In genomic region chr11:120561286-120561685, GRCh38 we compare ENCODE assay signal across 24 cellular contexts. TPM values are rescaled to one million over a fixed set of nuclear protein-coding genes. Genes with fewer than 3 reads are reported as not detected.
DNase-seq lines count a peak whose midpoint lies in the region; ATAC-seq, FAIRE-seq and TF ChIP-seq lines count a peak whose summit lies in the region.
"Had no signal": no experiment of that assay in that cellular context is flagged by ENCODE, and none has a peak within 500 bp of the region (broad histone marks: within the 10 kb centered on the region; RNA-seq: fewer than 3 reads in every experiment).

No MANE protein-coding gene starts in this region.

- no peak for TF ChIP-seq POLR2A in spleen (IDR thresholded peaks at IDR 0.05)
- no peak for TF ChIP-seq POLR2A in erythroblast (IDR thresholded peaks at IDR 0.05; ENCODE audit: low read length)

- no peak overlapping the region for H3K9ac ChIP-seq in kidney (ENCODE audit: low read length in 2 of 2)

- intact Hi-C loops in kidney (cut with DNase I) (no loop called here), spleen (cut with DNase I; ENCODE audit: low total_unique reads) (no loop called here)

- no peak overlapping the region for H3K27ac ChIP-seq in kidney (ENCODE audit: low read depth in 2 of 2, low read length in 2 of 2)
- no peak overlapping the region for H3K27ac ChIP-seq in spleen
- H3K27ac ChIP-seq: 22Rv1, A549, C4-2B had no signal

- WGBS in spleen, 5 donors = 89 to 95% (median 91%) methylated on average over 10 to 11 of the region's 11 CpGs

- peaks cover 2 to 53% (median 29%) of the 10 kb centered on the region in 7 donors for H3K27me3 ChIP-seq in spleen (replicated peaks in 1 of 7)

- H3K4me1 ChIP-seq in kidney (ENCODE audit: control insufficient read depth in 1 of 2, insufficient read depth in 1 of 2, low read depth in 1 of 2, low read length in 2 of 2) = peaks cover 4% of the 10 kb centered on the region in 2 donors
- peaks cover 14 to 25% (median 20%) of the 10 kb centered on the region in 6 donors for H3K4me1 ChIP-seq in spleen
- H3K4me1 ChIP-seq: A549 had no signal

- ATAC-seq in left lobe of liver = no peak
- ATAC-seq in GM21619 (IDR thresholded peaks at IDR 0.05; ENCODE audit: unreplicated experiment) = no peak
- ATAC-seq: A549, GM23338, HCT116 had no signal

- H3K36me3 ChIP-seq in kidney (ENCODE audit: control insufficient read depth in 1 of 2, insufficient read depth in 2 of 2, low read length in 2 of 2) = no peaks in the 10 kb centered on the region
- no peaks in the 10 kb centered on the region for H3K36me3 ChIP-seq in spleen

- no peak for FAIRE-seq in kidney (lab: Jason Lieb, UNC)
- FAIRE-seq: A549, GM18507, HTR-8/SVneo had no signal

- peak; percentile 16 for DNase-seq in activated effector memory CD4-positive, alpha-beta T cell treated with anti-CD3 and anti-CD28 coated beads, Interleukin-2, amount 50 U/mL, for 16 hours
- DNase-seq in activated effector memory CD4-positive, alpha-beta T cell treated with Interleukin-2 at 50 U/mL for 16 hours = no peak
- DNase-seq in kidney (peak; percentile 63), spleen (peak; percentile 40), left lobe of liver (ENCODE audit: low spot score) (no peak), erythroblast (lab: John Stamatoyannopoulos, UW) (no peak)
- DNase-seq: AML-193; CD4-positive, alpha-beta T cell; DMS153; DMS79; GDM1; H7; HFFc6; IMR-90 had no signal

- no peak for TF ChIP-seq CTCF in kidney (IDR thresholded peaks at IDR 0.05; ENCODE audit: borderline replicate concordance, extremely low read depth, insufficient read depth)
- no peak for TF ChIP-seq CTCF in spleen (IDR thresholded peaks at IDR 0.05 in 8 of 11, conservative IDR thresholded peaks at IDR 0.05 in 3 of 11)

- no peak overlapping the region for H3K4me3 ChIP-seq in kidney (ENCODE audit: low read length in 2 of 2)
- H3K4me3 ChIP-seq in spleen = no peak overlapping the region
- H3K4me3 ChIP-seq: A549, GM23338 had no signal

- no peaks in the 10 kb centered on the region for H3K9me3 ChIP-seq in kidney (ENCODE audit: control insufficient read depth in 1 of 2, low read length in 2 of 2)
- H3K9me3 ChIP-seq in spleen = no peaks in the 10 kb centered on the region
- H3K9me3 ChIP-seq: A549, Caco-2 had no signal

RNA-seq across cellular contexts. Expression of gene GRIK4, which starts 49.7 kb away (rescaled TPM):
- total RNA-seq in kidney (0.25 TPM), spleen (1 to 10 TPM in 4 of 7 donors, under 1 TPM in 3; 0.40 to 2.4 (median 1.7) TPM), left lobe of liver (0.05 TPM)
- polyA plus RNA-seq in kidney (ENCODE audit: insufficient read depth, low read depth, low replicate concordance) (not detected), spleen (under 1 TPM; 0.04 to 0.19 (median 0.14) TPM)
- total RNA-seq: CD4-positive, alpha-beta T cell; HFFc6 had no signal
- polyA plus RNA-seq: BJ had no signal

Comparison
In these comparisons a context has a peak if more than half of its experiments do, and no peak if none do; other contexts are left out.
1. DNase-seq: peak in activated effector memory CD4-positive, alpha-beta T cell treated with anti-CD3 and anti-CD28 coated beads, Interleukin-2, amount 50 U/mL, for 16 hours (single experiment), kidney (single experiment) and spleen (single experiment); none in activated effector memory CD4-positive, alpha-beta T cell treated with Interleukin-2 at 50 U/mL for 16 hours (single experiment), left lobe of liver (single experiment) and erythroblast (0 of 2).